8 cellular contexts compared by ENCODE assay signal in the genomic region with DNA sequence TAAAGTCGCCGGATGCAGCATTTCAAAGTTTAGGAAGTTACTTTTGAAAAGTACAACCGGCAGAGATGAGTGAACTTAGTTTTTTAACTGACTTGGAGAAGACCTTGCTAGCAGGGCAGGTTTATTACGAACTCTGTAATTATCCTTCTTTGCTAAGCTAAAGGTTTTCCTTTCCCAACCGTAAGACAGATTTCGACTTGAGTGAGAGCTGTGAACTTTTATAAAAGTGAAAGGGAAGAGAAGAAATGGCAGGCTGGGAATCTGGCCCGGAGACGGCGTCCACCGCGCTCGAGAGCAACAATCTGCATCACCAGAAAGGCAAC. TPM values are rescaled to one million over a fixed set of nuclear protein-coding genes. Genes with fewer than 3 reads are reported as not detected.
DNase-seq lines count a peak whose midpoint lies in the region; ATAC-seq and TF ChIP-seq lines count a peak whose summit lies in the region.

No MANE protein-coding gene starts in this region.

- TF ChIP-seq CTCF in GM10248 (IDR thresholded peaks at IDR 0.05; ENCODE audit: control extremely low read depth, extremely low read depth, low read depth, missing control alignments) (no peak), coronary artery (IDR thresholded peaks at IDR 0.05) (no peak), nephron progenitor cell (IDR thresholded peaks at IDR 0.05) (no peak)

- peak overlapping the region; percentile 97 for H3K4me3 ChIP-seq in coronary artery
- no peak overlapping the region for H3K4me3 ChIP-seq in Karpas-422 (ENCODE audit: low read length)

- no peak overlapping the region for H3K9ac ChIP-seq in Karpas-422 (ENCODE audit: low read length)

- no peaks in the 10 kb centered on the region for H3K79me2 ChIP-seq in Karpas-422 (ENCODE audit: low read length)

- H3K36me3 ChIP-seq in Karpas-422 (ENCODE audit: insufficient read depth, low read length), result no peaks in the 10 kb centered on the region

- H4K20me1 ChIP-seq in Karpas-422 (ENCODE audit: insufficient read depth, low read depth, low read length), result no peaks in the 10 kb centered on the region

- peak overlapping the region; percentile 88 to 99 for H3K27ac ChIP-seq in coronary artery
- H3K27ac ChIP-seq in Karpas-422 (ENCODE audit: low read length), result no peak overlapping the region

- POLR2A ChIA-PET in GM10248 (lab: Yijun Ruan, JAX), result no interaction called here

- H3K9me2 ChIP-seq in Karpas-422 (replicated peaks; ENCODE audit: insufficient read depth, low read length), result no peaks in the 10 kb centered on the region

- peak overlapping the region; percentile 64 for H3K27ac Mint-ChIP-seq in nephron progenitor cell

- DNase-seq in GM10248 (ENCODE audit: extremely low spot score) (peak; percentile 27), coronary artery (ENCODE audit: low spot score) (no peak), nephron progenitor cell (no peak), Karpas-422 (no peak), ureter (ENCODE audit: low spot score) (no peak), NCI-H345 (lab: John Stamatoyannopoulos, UW) (no peak)
- no peak for DNase-seq in activated effector memory CD4-positive, alpha-beta T cell treated with anti-CD3 and anti-CD28 coated beads, Interleukin-2, amount 50 U/mL, for 16 hours

- CTCF ChIA-PET in GM10248 (lab: Yijun Ruan, JAX), result no interaction called here

- H2AFZ ChIP-seq in Karpas-422 (ENCODE audit: low read length), result no peak overlapping the region

- H3K9me3 Mint-ChIP-seq in nephron progenitor cell, result no peaks in the 10 kb centered on the region

- H3K9me3 ChIP-seq in Karpas-422 (ENCODE audit: low read length), result no peaks in the 10 kb centered on the region

- peak overlapping the region; percentile 84 for H3K4me3 Mint-ChIP-seq in nephron progenitor cell

- no peaks in the 10 kb centered on the region for H3K27me3 ChIP-seq in Karpas-422 (ENCODE audit: low read length)

- H3K4me1 Mint-ChIP-seq in nephron progenitor cell, result peaks cover 29% of the 10 kb centered on the region

- H3K4me2 ChIP-seq in Karpas-422 (ENCODE audit: low read depth, low read length, poor library complexity, severe bottlenecking), result no peak overlapping the region

- ATAC-seq in HG03520 (IDR thresholded peaks at IDR 0.05; ENCODE audit: unreplicated experiment), result peak; percentile 10

- H3K36me3 Mint-ChIP-seq in nephron progenitor cell (ENCODE audit: low read depth), result no peaks in the 10 kb centered on the region

- H3K27me3 Mint-ChIP-seq in nephron progenitor cell (ENCODE audit: low read depth, poor library complexity), result peaks cover 2% of the 10 kb centered on the region

- H3K4me1 ChIP-seq in Karpas-422 (ENCODE audit: low read length), result no peaks in the 10 kb centered on the region

RNA-seq across cellular contexts. Expression of a gene that starts 0.7 kb away (rescaled TPM):
- total RNA-seq in Karpas-422 (2014; rRNA removed; shearing (Covaris generic); ENCODE audit: low replicate concordance), result 0.18 TPM in 1 of 2 replicates, not detected in the other
- total RNA-seq in ureter, result 117 TPM

Comparison
In these comparisons a context has a peak if more than half of its experiments do, and no peak if none do; other contexts are left out.
1. RNA of a gene that starts 0.7 kb away (total RNA-seq): 117 TPM in ureter (single experiment); 0.18 TPM in Karpas-422; every median in the first group is over 10 times any median in the second.